22 cellular contexts compared by ENCODE assay signal in the genomic region with DNA sequence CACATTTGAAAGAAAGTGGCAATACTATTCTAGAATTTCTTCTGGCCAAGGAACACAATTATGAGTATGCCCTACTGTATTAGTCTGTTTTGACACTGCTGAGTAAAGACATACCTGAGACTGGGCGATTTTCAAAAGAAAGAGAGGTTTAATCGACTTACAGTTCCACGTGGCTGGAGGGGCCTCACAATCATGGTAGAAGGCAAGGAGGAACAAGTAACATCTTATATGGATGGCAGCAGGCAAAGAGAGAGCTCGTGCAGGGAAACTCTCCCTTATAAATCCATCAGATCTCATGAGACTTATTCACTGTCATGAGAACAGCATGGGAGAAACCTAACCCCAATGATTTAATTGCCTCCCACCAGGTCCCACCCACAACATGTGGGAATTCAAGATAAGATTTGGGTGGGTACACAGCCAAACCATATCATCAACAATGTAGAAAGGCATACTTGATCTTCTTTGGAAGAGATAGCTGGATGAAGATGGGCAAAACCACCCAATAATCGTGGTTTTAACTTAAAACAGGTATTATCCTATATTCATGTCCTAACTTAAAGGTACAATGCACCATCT.
"Had no signal": no experiment of that assay in that cellular context is flagged by ENCODE, and none has a peak within 500 bp of the region (broad histone marks: within the 10 kb centered on the region; RNA-seq: fewer than 3 reads in every experiment).

No MANE protein-coding gene starts in this region.

- DNase-seq: Karpas-422, KG1, MG63, NCI-H1092, NCI-H1105 treated with DMSO at 0.1 percent for 48 hours, NCI-H1417 treated with DMSO at 0.1 percent for 48 hours, NCI-H146, NCI-H1694 treated with DMSO at 0.1 percent for 48 hours, NCI-H1930, NCI-H2081, NCI-H2107, NCI-H2227 treated with DMSO at 0.1 percent for 48 hours, NCI-H446, NCI-H510A, NCI-H524 treated with DMSO at 0.1 percent for 48 hours, NCI-H69, NCI-H774, PC-9, Peyer's patch, Right ventricle myocardium superior, SIG-M5 had no signal

- H2AFZ ChIP-seq: PC-9 had no signal

- H3K27ac ChIP-seq: PC-9, Peyer's patch, SJSA1 had no signal

- H3K9me3 ChIP-seq: MG63, Peyer's patch, SJSA1 had no signal

- H3K36me3 ChIP-seq: MG63, Peyer's patch, SJSA1 had no signal

- H3K4me2 ChIP-seq: PC-9 had no signal

- H3K4me1 ChIP-seq: Peyer's patch had no signal

- H3K4me3 ChIP-seq: PC-9, Peyer's patch, SJSA1 had no signal

- H3K27me3 ChIP-seq: MG63, Peyer's patch, SJSA1 had no signal
